ENCODE assay signal across 3 cellular contexts in genomic region chr6:8943073-8943472, GRCh38.
TF ChIP-seq lines count a peak whose summit lies in the region.

No MANE protein-coding gene starts in this region.

TF ChIP-seq in liver, 16 proteins besides CTCF, POLR2A, EP300 and RAD21:
- TF ChIP-seq HNF4A (conservative IDR thresholded peaks at IDR 0.05) (peak in 1 of 2 donors; percentile 79), NR2F2 (IDR thresholded peaks at IDR 0.05) (peak; percentile 14), TAF1 (conservative IDR thresholded peaks at IDR 0.05) (no peak)

TF ChIP-seq in HepG2, 621 proteins besides CTCF, POLR2A, EP300 and RAD21:
- TF ChIP-seq ZFX (CRISPR knock-in tag; IDR thresholded peaks at IDR 0.05; ENCODE audit: low read depth) (no peak), TRAFD1 (CRISPR knock-in tag; IDR thresholded peaks at IDR 0.05; ENCODE audit: borderline replicate concordance) (no peak), SYNCRIP (IDR thresholded peaks at IDR 0.05; ENCODE audit: insufficient read depth, low read depth, low read length) (no peak), ZNF580 (CRISPR knock-in tag; IDR thresholded peaks at IDR 0.05; ENCODE audit: borderline replicate concordance, low read depth) (no peak), ZKSCAN1 (IDR thresholded peaks at IDR 0.05; ENCODE audit: low read length) (no peak), CCDC6 (CRISPR knock-in tag; IDR thresholded peaks at IDR 0.05) (no peak), ZNF354B (CRISPR knock-in tag; IDR thresholded peaks at IDR 0.05) (no peak), PRPF4 (IDR thresholded peaks at IDR 0.05; ENCODE audit: low read depth, low read length, poor library complexity, severe bottlenecking) (no peak), SAP130 (CRISPR knock-in tag; IDR thresholded peaks at IDR 0.05; ENCODE audit: low read depth) (no peak), GRHL1 (CRISPR knock-in tag; conservative IDR thresholded peaks at IDR 0.05) (no peak), ZNF607 (CRISPR knock-in tag; IDR thresholded peaks at IDR 0.05; ENCODE audit: borderline replicate concordance) (no peak), ZNF3 (CRISPR knock-in tag; IDR thresholded peaks at IDR 0.05) (no peak)

TF ChIP-seq in GM23338, 12 proteins besides CTCF, POLR2A, EP300 and RAD21:
- TF ChIP-seq NANOG (IDR thresholded peaks at IDR 0.05; ENCODE audit: borderline replicate concordance) (no peak), POLR2AphosphoS5 (IDR thresholded peaks at IDR 0.05; ENCODE audit: low read depth) (no peak), ZNF331 (CRISPR knock-in tag; IDR thresholded peaks at IDR 0.05; ENCODE audit: low read depth) (no peak), REST (IDR thresholded peaks at IDR 0.05; ENCODE audit: unreplicated experiment) (no peak), EZH2 (IDR thresholded peaks at IDR 0.05; ENCODE audit: low read depth, unreplicated experiment) (no peak), ZNF462 (CRISPR knock-in tag; IDR thresholded peaks at IDR 0.05) (no peak), EZH2phosphoT487 (IDR thresholded peaks at IDR 0.05; ENCODE audit: unreplicated experiment) (no peak), CREB1 (CRISPR knock-in tag; IDR thresholded peaks at IDR 0.05; ENCODE audit: low read depth) (no peak), JUNB (IDR thresholded peaks at IDR 0.05; ENCODE audit: unreplicated experiment) (no peak), ETS1 (IDR thresholded peaks at IDR 0.05) (no peak), ZNF114 (CRISPR knock-in tag; IDR thresholded peaks at IDR 0.05) (no peak), STAT1 (IDR thresholded peaks at IDR 0.05; ENCODE audit: unreplicated experiment) (no peak)
